ENCODE assay signal across 1 cellular context in genomic region chr2:234289789-234290188, GRCh38.
TF ChIP-seq lines count a peak whose summit lies in the region.

No MANE protein-coding gene starts in this region.

TF ChIP-seq in WTC11, 78 proteins besides CTCF, POLR2A, EP300 and RAD21 (continued from another document):
- TF ChIP-seq AFF4 (CRISPR knock-in tag; IDR thresholded peaks at IDR 0.05; ENCODE audit: borderline replicate concordance) = no peak
- TF ChIP-seq ZNF281 (CRISPR knock-in tag; IDR thresholded peaks at IDR 0.05) = no peak
- TF ChIP-seq RORB (CRISPR knock-in tag; IDR thresholded peaks at IDR 0.05) = no peak
- no peak for TF ChIP-seq ZNF416 (CRISPR knock-in tag; IDR thresholded peaks at IDR 0.05)
- TF ChIP-seq IRF2 (CRISPR knock-in tag; IDR thresholded peaks at IDR 0.05; ENCODE audit: borderline replicate concordance, low read depth) = no peak
- TF ChIP-seq ZNF121 (CRISPR knock-in tag; IDR thresholded peaks at IDR 0.05) = no peak
- no peak for TF ChIP-seq KAT7 (CRISPR knock-in tag; IDR thresholded peaks at IDR 0.05; ENCODE audit: borderline replicate concordance)
